ENCODE assay signal across 14 cellular contexts in the genomic region with DNA sequence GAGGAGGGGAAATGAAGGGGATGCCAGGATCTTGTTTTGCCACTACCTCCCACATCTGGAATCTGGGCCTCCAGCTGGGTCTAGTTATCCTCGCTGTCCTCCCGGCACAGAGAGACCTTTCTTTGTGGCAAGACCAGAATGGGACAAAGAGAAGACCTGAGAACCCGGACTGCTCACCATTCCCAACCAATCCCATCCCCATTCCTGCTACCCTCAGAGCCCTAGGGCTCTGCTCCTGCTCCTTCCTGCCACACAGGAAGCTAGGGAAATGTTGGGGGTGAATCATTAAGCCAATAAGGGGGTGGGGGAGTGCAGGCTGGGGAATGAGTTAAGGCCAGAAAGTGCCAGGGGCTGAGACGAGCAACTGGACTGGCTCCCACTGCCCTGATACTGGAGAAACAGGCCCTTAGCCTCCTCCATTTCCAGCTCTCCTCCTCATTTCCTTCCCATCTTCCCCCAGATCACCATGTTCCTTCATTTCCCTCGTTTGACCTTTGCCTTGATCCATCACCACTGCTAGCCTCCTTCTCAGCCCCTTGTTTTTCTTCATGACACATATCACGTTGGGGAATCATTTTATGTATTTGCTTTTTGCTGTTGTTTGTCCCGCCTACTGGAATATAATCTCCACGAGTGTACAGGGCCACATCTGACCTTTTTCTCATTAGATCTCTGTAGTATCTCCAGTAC. TPM values are rescaled to one million over a fixed set of nuclear protein-coding genes. Genes with fewer than 3 reads are reported as not detected.
DNase-seq lines count a peak whose midpoint lies in the region; ATAC-seq and TF ChIP-seq lines count a peak whose summit lies in the region.
"Had no signal": no experiment of that assay in that cellular context is flagged by ENCODE, and none has a peak within 500 bp of the region (broad histone marks: within the 10 kb centered on the region; RNA-seq: fewer than 3 reads in every experiment).

No MANE protein-coding gene starts in this region.

- H3K27ac Mint-ChIP-seq in neural progenitor cell, result peak overlapping the region; percentile 2
- H3K27ac Mint-ChIP-seq: activated CD4-positive, alpha-beta memory T cell treated with anti-CD3 and anti-CD28 coated beads for 36 hours had no signal

- H4K20me1 ChIP-seq in PC-3 (ENCODE audit: low read length) (no peaks in the 10 kb centered on the region), neural progenitor cell (ENCODE audit: low read depth) (no peaks in the 10 kb centered on the region)

- H3F3A ChIP-seq in PC-3 (ENCODE audit: low read length, unreplicated experiment), result peaks cover 27% of the 10 kb centered on the region
- peaks cover 1% of the 10 kb centered on the region for H3F3A ChIP-seq in neural progenitor cell (ENCODE audit: low read depth)

- H3K27me3 ChIP-seq in PC-3 (ENCODE audit: low read length), result no peaks in the 10 kb centered on the region
- peaks cover 3% of the 10 kb centered on the region for H3K27me3 ChIP-seq in neural progenitor cell

- peaks cover 28% of the 10 kb centered on the region for H3K4me1 Mint-ChIP-seq in neural progenitor cell

- CTCF ChIA-PET in PC-3 (lab: Charles Lee), result interaction anchor here (0.5 kb wide), 1 partner anchor 9 kb away, joined by 5 read pairs; no protein-coding TSS in a partner anchor

- H2AFZ ChIP-seq in PC-3 (ENCODE audit: low read length), result no peak overlapping the region
- no peak overlapping the region for H2AFZ ChIP-seq in neural progenitor cell (replicated peaks)

- H3K27ac ChIP-seq in PC-3 (ENCODE audit: low read length) (peak overlapping the region; percentile 98), neural progenitor cell (no peak overlapping the region)
- H3K27ac ChIP-seq: C4-2B had no signal

- peak; percentile 68 for DNase-seq in ACHN
- peak; percentile 98 for DNase-seq in PC-3
- DNase-seq in epithelial cell of esophagus (ENCODE audit: low read depth), result peak; percentile 92
- no peak for DNase-seq in neural progenitor cell (ENCODE audit: low spot score)
- no peak for DNase-seq in activated CD8-positive, alpha-beta memory T cell treated with anti-CD3 and anti-CD28 coated beads for 24 hours
- DNase-seq in cerebellum (ENCODE audit: low spot score), result no peak
- DNase-seq in DMS 273 (lab: John Stamatoyannopoulos, UW; ENCODE audit: unreplicated experiment), result no peak
- DNase-seq in cerebellar cortex (ENCODE audit: low spot score), result no peak
- DNase-seq: activated CD4-positive, alpha-beta memory T cell treated with anti-CD3 and anti-CD28 coated beads for 36 hours; amygdala; KG1; left ventricle myocardium superior; NCI-H446 had no signal

- intact Hi-C loops in PC-3 (cut with micrococcal nuclease), result loop anchor here (1.0 to 5.0 kb wide), 4 partner anchors 20 to 328 kb away; no protein-coding TSS in a partner anchor

- H3K36me3 ChIP-seq in PC-3 (ENCODE audit: low read depth, low read length) (peaks cover 3% of the 10 kb centered on the region), neural progenitor cell (no peaks in the 10 kb centered on the region)

- peaks cover 55% of the 10 kb centered on the region for H3K79me2 ChIP-seq in PC-3 (ENCODE audit: low read length)
- H3K79me2 ChIP-seq in neural progenitor cell (ENCODE audit: low read depth), result no peaks in the 10 kb centered on the region

- H3K4me1 ChIP-seq in PC-3 (ENCODE audit: insufficient read depth, low read length) (peaks cover 81% of the 10 kb centered on the region), neural progenitor cell (no peaks in the 10 kb centered on the region)

- POLR2A ChIA-PET in PC-3 (lab: Charles Lee; ENCODE audit: unreplicated experiment), result interaction anchor here (0.6 to 1.2 kb wide), 7 partner anchors 20 to 137 kb away, joined by 3 to 16 read pairs (median 4); no protein-coding TSS in a partner anchor

- peak overlapping the region; percentile 74 for H3K4me2 ChIP-seq in PC-3 (ENCODE audit: low read length)
- H3K4me2 ChIP-seq in neural progenitor cell, result no peak overlapping the region

- ATAC-seq in PC-3, result peak; percentile 48
- ATAC-seq: left ventricle myocardium superior had no signal

- H3K9me3 Mint-ChIP-seq in neural progenitor cell, result no peaks in the 10 kb centered on the region
- H3K9me3 Mint-ChIP-seq: activated CD4-positive, alpha-beta memory T cell treated with anti-CD3 and anti-CD28 coated beads for 36 hours had no signal

- no peaks in the 10 kb centered on the region for H3K36me3 Mint-ChIP-seq in neural progenitor cell

- H3K27me3 Mint-ChIP-seq in neural progenitor cell (ENCODE audit: insufficient read depth, low read depth), result peaks cover 4% of the 10 kb centered on the region
- H3K27me3 Mint-ChIP-seq: activated CD4-positive, alpha-beta memory T cell treated with anti-CD3 and anti-CD28 coated beads for 36 hours had no signal

- H3K9me3 ChIP-seq in PC-3 (ENCODE audit: low read length) (no peaks in the 10 kb centered on the region), neural progenitor cell (ENCODE audit: low read depth) (no peaks in the 10 kb centered on the region)

- no peak overlapping the region for H3K4me3 Mint-ChIP-seq in neural progenitor cell
- H3K4me3 Mint-ChIP-seq: activated CD4-positive, alpha-beta memory T cell treated with anti-CD3 and anti-CD28 coated beads for 36 hours had no signal

- BruUV-seq in PC-3 (replicated peaks; lab: Mats Ljungman, UMichigan), result no TSS peak

- no peak for TF ChIP-seq CTCF in PC-3 (conservative IDR thresholded peaks at IDR 0.05; ENCODE audit: low read depth, low read length)
- no peak for TF ChIP-seq CTCF in epithelial cell of esophagus (IDR thresholded peaks at IDR 0.05; ENCODE audit: insufficient read depth, low read depth, low read length, missing control alignments)
- TF ChIP-seq CTCF in neural progenitor cell (IDR thresholded peaks at IDR 0.05), result no peak

- in situ Hi-C loops in ACHN (cut with HindIII; ENCODE audit: low pct_ligation_motif_present, low pct_unique_long_range_greater_than_20kb, low sequenced_read_pairs), result no loop called here

- peak overlapping the region; percentile 98 for H3K9ac ChIP-seq in PC-3 (ENCODE audit: low read length)
- H3K9ac ChIP-seq in neural progenitor cell, result no peak overlapping the region

- H3K9me2 ChIP-seq in PC-3 (replicated peaks; ENCODE audit: low read length), result no peaks in the 10 kb centered on the region

- H3K4me3 ChIP-seq in PC-3 (ENCODE audit: low read length) (peak overlapping the region; percentile 36), epithelial cell of esophagus (ENCODE audit: low read length) (no peak overlapping the region), neural progenitor cell (no peak overlapping the region)

RNA-seq across cellular contexts. Expression of a gene that starts 4.6 kb away (rescaled TPM):
- total RNA-seq in PC-3 (2014; rRNA removed) (1,173 and 1,198 TPM in 2 replicates), neural progenitor cell (ENCODE audit: low replicate concordance) (2.0 and 7.1 TPM in 2 replicates), cerebellum (4.5 TPM)

RNA-seq across cellular contexts. Expression of a gene that starts 6.5 kb away (rescaled TPM):
- 305 and 401 TPM in 2 replicates for total RNA-seq in PC-3 (2014; rRNA removed)
- 80.3 and 96.9 TPM in 2 replicates for total RNA-seq in neural progenitor cell (ENCODE audit: low replicate concordance)
- total RNA-seq in cerebellum, result 35.7 TPM

RNA-seq across cellular contexts. Expression of a gene that starts 28.8 kb away (rescaled TPM):
- total RNA-seq in PC-3 (2014; rRNA removed) (1,245 and 1,398 TPM in 2 replicates), neural progenitor cell (ENCODE audit: low replicate concordance) (1,479 and 2,270 TPM in 2 replicates), cerebellum (608 TPM)

RNA-seq across cellular contexts. Expression of a gene that starts 31.9 kb away (rescaled TPM):
- total RNA-seq in PC-3 (2014; rRNA removed), result 19.6 and 24.9 TPM in 2 replicates
- 22.6 and 29.5 TPM in 2 replicates for total RNA-seq in neural progenitor cell (ENCODE audit: low replicate concordance)
- 9.5 TPM for total RNA-seq in cerebellum

RNA-seq across cellular contexts. Expression of a gene that starts 58.2 kb away (rescaled TPM):
- total RNA-seq in PC-3 (2014; rRNA removed), result 8.5 and 14.8 TPM in 2 replicates
- 12.4 and 38.3 TPM in 2 replicates for total RNA-seq in neural progenitor cell (ENCODE audit: low replicate concordance)
- 9.2 TPM for total RNA-seq in cerebellum

Comparison
In these comparisons a context has a peak if more than half of its experiments do, and no peak if none do; other contexts are left out.
1. DNase-seq: peak in ACHN (single experiment), PC-3 (single experiment) and epithelial cell of esophagus (single experiment); none in neural progenitor cell (single experiment), activated CD8-positive, alpha-beta memory T cell treated with anti-CD3 and anti-CD28 coated beads for 24 hours (single experiment), cerebellum (single experiment), DMS 273 (single experiment) and cerebellar cortex (single experiment).
2. RNA of a gene that starts 4.6 kb away (total RNA-seq): 1,173 to 1,198 TPM in PC-3; 4.5 TPM in cerebellum (single experiment) and 2.0 to 7.1 TPM in neural progenitor cell; every median in the first group is over 100 times any median in the second.